4 cellular contexts compared by ENCODE assay signal in the genomic region with DNA sequence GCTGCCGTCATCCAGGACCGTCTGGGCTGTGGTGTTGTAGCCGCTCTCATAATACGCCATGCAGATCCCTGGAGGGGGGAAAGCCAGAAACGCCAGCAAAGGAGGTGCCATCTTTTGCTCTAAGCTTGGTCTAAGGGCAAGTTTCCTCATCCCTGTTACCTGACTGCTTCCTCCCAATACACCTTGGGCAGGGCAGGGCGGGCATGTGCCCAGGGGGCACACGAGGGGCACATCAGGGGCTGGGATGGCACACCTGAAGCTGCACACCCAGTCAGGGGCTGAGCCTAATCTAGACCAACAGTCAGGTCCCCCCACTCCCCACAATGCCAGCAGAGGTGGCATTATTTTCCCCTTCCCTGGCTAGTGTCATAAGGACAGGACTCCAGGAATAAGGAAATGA. TPM values are rescaled to one million over a fixed set of nuclear protein-coding genes. Genes with fewer than 3 reads are reported as not detected.
"Had no signal": no experiment of that assay in that cellular context is flagged by ENCODE, and none has a peak within 500 bp of the region (broad histone marks: within the 10 kb centered on the region; RNA-seq: fewer than 3 reads in every experiment).

No MANE protein-coding gene starts in this region.

RNA-seq across cellular contexts. Expression of a gene that starts 3.4 kb away (rescaled TPM):
- total RNA-seq: HT-29, HT1080, IMR-90, K562 had no signal
